ENCODE assay signal across 1 cellular context in the genomic region with DNA sequence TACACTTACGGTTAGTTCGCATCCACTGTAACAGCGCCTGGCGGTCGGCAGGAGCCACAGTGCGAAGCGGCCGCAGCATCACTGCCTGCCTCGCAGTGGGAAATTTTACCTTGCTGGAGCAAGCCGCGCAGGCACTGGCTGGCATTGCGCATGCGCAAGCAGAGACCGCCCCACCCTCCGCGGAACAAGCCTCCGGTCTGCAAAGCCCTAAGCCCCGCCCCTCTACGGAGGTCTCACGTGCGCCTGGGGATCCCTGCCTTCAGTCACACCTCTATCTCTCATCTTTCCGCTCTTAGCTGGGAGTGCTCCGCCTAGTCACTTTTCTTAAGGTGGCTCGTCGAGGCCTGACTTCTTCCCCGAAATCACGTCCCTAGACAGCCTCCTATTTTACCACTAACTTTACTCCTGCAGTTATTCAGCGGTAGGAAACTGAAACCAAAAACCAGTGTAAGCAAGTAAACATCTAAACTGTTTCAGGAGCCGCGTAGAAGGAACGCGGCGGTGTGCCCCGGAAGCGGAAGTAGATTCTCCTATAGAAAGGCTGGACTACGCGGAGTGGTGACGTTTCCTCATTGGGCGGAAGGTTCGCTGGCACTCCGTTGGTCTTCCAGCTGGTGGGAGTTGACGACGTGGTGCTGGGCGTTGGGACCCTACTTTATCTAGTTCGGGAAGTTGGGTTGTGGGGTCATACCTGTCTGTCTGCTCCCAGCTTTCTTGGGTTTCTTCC.
A peak's percentile ranks its signal among the peaks of the same experiment; 100 is the strongest.
TF ChIP-seq lines count a peak whose summit lies in the region.

Gene SRP54, plus strand, starts transcription at position 572 of the 727 bp plus-strand sequence. CDS start 13,718 bp downstream, outside the sequence.

TF ChIP-seq in WTC11, 78 proteins besides CTCF, POLR2A, EP300 and RAD21 (continued from another document):
- TF ChIP-seq FOXP4 (CRISPR knock-in tag; IDR thresholded peaks at IDR 0.05) (peak; percentile 51; the same call in 1 of the 2 replicates), ZNF317 (CRISPR knock-in tag; IDR thresholded peaks at IDR 0.05; ENCODE audit: borderline replicate concordance, low read depth) (no peak), RORB (CRISPR knock-in tag; IDR thresholded peaks at IDR 0.05) (no peak), USF2 (CRISPR knock-in tag; IDR thresholded peaks at IDR 0.05) (peak; percentile 84), IRF2 (CRISPR knock-in tag; IDR thresholded peaks at IDR 0.05; ENCODE audit: borderline replicate concordance, low read depth) (no peak), ELF4 (CRISPR knock-in tag; IDR thresholded peaks at IDR 0.05; ENCODE audit: low read depth) (no peak), CREM (CRISPR knock-in tag; IDR thresholded peaks at IDR 0.05) (peak; percentile 79), PRDM15 (CRISPR knock-in tag; IDR thresholded peaks at IDR 0.05) (no peak), FOXK1 (CRISPR knock-in tag; IDR thresholded peaks at IDR 0.05) (peak; percentile 73; the same call in 1 of the 2 replicates), ERG (CRISPR knock-in tag; IDR thresholded peaks at IDR 0.05) (0 out of 2 replicates have a peak, but pooled peaks have one; percentile 46), TP53 (CRISPR knock-in tag; IDR thresholded peaks at IDR 0.05) (0 out of 2 replicates have a peak, but pooled peaks have one; percentile 29), ZNF396 (CRISPR knock-in tag; IDR thresholded peaks at IDR 0.05; ENCODE audit: borderline replicate concordance) (no peak), ZSCAN18 (CRISPR knock-in tag; IDR thresholded peaks at IDR 0.05) (no peak), ZNF416 (CRISPR knock-in tag; IDR thresholded peaks at IDR 0.05) (no peak), ZBTB43 (CRISPR knock-in tag; IDR thresholded peaks at IDR 0.05) (0 out of 2 replicates have a peak, but pooled peaks have one; percentile 19), ETV6 (CRISPR knock-in tag; IDR thresholded peaks at IDR 0.05) (peak; percentile 60; the same call in 1 of the 2 replicates), ZBTB21 (CRISPR knock-in tag; IDR thresholded peaks at IDR 0.05; ENCODE audit: borderline replicate concordance) (peak; percentile 81; the same call in 1 of the 2 replicates)
- TF ChIP-seq, protein P1, sequence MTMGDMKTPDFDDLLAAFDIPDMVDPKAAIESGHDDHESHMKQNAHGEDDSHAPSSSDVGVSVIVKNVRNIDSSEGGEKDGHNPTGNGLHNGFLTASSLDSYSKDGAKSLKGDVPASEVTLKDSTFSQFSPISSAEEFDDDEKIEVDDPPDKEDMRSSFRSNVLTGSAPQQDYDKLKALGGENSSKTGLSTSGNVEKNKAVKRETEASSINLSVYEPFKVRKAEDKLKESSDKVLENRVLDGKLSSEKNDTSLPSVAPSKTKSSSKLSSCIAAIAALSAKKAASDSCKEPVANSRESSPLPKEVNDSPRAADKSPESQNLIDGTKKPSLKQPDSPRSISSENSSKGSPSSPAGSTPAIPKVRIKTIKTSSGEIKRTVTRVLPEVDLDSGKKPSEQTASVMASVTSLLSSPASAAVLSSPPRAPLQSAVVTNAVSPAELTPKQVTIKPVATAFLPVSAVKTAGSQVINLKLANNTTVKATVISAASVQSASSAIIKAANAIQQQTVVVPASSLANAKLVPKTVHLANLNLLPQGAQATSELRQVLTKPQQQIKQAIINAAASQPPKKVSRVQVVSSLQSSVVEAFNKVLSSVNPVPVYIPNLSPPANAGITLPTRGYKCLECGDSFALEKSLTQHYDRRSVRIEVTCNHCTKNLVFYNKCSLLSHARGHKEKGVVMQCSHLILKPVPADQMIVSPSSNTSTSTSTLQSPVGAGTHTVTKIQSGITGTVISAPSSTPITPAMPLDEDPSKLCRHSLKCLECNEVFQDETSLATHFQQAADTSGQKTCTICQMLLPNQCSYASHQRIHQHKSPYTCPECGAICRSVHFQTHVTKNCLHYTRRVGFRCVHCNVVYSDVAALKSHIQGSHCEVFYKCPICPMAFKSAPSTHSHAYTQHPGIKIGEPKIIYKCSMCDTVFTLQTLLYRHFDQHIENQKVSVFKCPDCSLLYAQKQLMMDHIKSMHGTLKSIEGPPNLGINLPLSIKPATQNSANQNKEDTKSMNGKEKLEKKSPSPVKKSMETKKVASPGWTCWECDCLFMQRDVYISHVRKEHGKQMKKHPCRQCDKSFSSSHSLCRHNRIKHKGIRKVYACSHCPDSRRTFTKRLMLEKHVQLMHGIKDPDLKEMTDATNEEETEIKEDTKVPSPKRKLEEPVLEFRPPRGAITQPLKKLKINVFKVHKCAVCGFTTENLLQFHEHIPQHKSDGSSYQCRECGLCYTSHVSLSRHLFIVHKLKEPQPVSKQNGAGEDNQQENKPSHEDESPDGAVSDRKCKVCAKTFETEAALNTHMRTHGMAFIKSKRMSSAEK (CRISPR knock-in tag; IDR thresholded peaks at IDR 0.05; ENCODE audit: borderline replicate concordance), result no peak
- TF ChIP-seq, protein P2, sequence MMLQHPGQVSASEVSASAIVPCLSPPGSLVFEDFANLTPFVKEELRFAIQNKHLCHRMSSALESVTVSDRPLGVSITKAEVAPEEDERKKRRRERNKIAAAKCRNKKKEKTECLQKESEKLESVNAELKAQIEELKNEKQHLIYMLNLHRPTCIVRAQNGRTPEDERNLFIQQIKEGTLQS (CRISPR knock-in tag; conservative IDR thresholded peaks at IDR 0.05), result no peak
- TF ChIP-seq, protein P3, sequence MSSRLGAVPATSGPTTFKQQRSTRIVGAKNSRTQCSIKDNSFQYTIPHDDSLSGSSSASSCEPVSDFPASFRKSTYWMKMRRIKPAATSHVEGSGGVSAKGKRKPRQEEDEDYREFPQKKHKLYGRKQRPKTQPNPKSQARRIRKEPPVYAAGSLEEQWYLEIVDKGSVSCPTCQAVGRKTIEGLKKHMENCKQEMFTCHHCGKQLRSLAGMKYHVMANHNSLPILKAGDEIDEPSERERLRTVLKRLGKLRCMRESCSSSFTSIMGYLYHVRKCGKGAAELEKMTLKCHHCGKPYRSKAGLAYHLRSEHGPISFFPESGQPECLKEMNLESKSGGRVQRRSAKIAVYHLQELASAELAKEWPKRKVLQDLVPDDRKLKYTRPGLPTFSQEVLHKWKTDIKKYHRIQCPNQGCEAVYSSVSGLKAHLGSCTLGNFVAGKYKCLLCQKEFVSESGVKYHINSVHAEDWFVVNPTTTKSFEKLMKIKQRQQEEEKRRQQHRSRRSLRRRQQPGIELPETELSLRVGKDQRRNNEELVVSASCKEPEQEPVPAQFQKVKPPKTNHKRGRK (CRISPR knock-in tag; IDR thresholded peaks at IDR 0.05; ENCODE audit: borderline replicate concordance), result no peak
- TF ChIP-seq, protein P4, sequence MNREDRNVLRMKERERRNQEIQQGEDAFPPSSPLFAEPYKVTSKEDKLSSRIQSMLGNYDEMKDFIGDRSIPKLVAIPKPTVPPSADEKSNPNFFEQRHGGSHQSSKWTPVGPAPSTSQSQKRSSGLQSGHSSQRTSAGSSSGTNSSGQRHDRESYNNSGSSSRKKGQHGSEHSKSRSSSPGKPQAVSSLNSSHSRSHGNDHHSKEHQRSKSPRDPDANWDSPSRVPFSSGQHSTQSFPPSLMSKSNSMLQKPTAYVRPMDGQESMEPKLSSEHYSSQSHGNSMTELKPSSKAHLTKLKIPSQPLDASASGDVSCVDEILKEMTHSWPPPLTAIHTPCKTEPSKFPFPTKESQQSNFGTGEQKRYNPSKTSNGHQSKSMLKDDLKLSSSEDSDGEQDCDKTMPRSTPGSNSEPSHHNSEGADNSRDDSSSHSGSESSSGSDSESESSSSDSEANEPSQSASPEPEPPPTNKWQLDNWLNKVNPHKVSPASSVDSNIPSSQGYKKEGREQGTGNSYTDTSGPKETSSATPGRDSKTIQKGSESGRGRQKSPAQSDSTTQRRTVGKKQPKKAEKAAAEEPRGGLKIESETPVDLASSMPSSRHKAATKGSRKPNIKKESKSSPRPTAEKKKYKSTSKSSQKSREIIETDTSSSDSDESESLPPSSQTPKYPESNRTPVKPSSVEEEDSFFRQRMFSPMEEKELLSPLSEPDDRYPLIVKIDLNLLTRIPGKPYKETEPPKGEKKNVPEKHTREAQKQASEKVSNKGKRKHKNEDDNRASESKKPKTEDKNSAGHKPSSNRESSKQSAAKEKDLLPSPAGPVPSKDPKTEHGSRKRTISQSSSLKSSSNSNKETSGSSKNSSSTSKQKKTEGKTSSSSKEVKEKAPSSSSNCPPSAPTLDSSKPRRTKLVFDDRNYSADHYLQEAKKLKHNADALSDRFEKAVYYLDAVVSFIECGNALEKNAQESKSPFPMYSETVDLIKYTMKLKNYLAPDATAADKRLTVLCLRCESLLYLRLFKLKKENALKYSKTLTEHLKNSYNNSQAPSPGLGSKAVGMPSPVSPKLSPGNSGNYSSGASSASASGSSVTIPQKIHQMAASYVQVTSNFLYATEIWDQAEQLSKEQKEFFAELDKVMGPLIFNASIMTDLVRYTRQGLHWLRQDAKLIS (CRISPR knock-in tag; IDR thresholded peaks at IDR 0.05; ENCODE audit: borderline replicate concordance), result 0 out of 2 replicates have a peak, but pooled peaks have one; percentile 21
- TF ChIP-seq, protein P5, sequence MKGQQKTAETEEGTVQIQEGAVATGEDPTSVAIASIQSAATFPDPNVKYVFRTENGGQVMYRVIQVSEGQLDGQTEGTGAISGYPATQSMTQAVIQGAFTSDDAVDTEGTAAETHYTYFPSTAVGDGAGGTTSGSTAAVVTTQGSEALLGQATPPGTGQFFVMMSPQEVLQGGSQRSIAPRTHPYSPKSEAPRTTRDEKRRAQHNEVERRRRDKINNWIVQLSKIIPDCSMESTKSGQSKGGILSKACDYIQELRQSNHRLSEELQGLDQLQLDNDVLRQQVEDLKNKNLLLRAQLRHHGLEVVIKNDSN (CRISPR knock-in tag; IDR thresholded peaks at IDR 0.05), result peak; percentile 87
